1 cellular context compared by ENCODE assay signal in the genomic region with DNA sequence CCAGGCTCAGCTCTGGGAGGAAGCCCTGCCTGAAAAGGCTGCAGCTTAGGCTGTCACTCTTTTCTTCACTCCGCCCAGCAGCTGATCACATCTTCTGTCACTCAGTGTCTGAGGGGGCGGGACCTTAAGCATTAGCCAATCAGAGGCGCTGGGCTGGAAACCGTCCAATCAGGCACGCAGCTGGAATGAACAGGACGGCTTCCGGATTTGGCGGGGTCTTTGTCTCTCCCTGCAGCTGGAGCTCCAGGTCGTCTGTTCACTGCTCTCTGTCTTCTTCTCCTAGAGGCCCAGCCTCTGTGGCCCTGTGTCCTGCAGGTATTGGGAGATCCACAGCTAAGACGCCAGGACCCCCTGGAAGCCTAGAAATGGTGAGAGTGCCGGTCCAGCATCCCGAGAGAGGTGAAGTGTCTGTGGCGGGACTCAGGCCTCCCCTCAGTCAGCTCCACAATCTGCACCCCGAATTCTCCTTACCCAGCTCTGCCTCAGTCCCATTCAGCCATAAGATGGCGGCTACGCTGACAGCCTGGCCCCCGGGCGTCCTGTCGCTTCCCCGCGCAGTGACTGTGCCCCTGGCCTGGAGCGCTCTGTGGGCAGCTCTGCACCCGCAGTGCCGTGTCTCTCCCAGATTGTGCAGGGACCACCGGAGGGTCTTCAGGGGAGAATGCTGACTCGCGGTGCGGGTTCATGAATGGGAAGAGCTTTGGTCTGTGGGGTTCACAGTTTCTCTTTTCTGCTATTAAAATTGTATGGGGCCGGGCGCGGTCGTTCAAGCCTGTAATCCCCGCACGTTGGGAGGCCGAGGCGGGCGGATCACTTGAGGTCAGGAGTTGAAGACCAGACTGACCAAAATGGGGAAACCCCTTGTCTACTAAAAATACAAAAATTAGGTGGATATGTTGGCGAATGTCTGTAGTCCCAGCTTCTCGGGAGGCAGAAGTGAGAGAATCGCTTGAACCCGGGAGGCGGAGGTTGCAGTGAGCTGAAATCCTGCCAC.
TF ChIP-seq lines count a peak whose summit lies in the region.

Gene ZNF66, plus strand, starts transcription at position 222 of the 994 bp plus-strand sequence. Its CDS starts 144 bp downstream, at position 366.

TF ChIP-seq in SK-N-SH, 30 proteins besides CTCF, POLR2A, EP300 and RAD21 (continued from another document):
- TF ChIP-seq, protein P1, sequence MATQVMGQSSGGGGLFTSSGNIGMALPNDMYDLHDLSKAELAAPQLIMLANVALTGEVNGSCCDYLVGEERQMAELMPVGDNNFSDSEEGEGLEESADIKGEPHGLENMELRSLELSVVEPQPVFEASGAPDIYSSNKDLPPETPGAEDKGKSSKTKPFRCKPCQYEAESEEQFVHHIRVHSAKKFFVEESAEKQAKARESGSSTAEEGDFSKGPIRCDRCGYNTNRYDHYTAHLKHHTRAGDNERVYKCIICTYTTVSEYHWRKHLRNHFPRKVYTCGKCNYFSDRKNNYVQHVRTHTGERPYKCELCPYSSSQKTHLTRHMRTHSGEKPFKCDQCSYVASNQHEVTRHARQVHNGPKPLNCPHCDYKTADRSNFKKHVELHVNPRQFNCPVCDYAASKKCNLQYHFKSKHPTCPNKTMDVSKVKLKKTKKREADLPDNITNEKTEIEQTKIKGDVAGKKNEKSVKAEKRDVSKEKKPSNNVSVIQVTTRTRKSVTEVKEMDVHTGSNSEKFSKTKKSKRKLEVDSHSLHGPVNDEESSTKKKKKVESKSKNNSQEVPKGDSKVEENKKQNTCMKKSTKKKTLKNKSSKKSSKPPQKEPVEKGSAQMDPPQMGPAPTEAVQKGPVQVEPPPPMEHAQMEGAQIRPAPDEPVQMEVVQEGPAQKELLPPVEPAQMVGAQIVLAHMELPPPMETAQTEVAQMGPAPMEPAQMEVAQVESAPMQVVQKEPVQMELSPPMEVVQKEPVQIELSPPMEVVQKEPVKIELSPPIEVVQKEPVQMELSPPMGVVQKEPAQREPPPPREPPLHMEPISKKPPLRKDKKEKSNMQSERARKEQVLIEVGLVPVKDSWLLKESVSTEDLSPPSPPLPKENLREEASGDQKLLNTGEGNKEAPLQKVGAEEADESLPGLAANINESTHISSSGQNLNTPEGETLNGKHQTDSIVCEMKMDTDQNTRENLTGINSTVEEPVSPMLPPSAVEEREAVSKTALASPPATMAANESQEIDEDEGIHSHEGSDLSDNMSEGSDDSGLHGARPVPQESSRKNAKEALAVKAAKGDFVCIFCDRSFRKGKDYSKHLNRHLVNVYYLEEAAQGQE (IDR thresholded peaks at IDR 0.05; ENCODE audit: low read depth, low read length): no peak
- TF ChIP-seq YY1 (IDR thresholded peaks at IDR 0.05; ENCODE audit: low read depth) (peak; percentile 43; the same call in 1 of the 2 replicates), MEF2A (IDR thresholded peaks at IDR 0.05; ENCODE audit: borderline replicate concordance, low read depth) (no peak), NFIC (IDR thresholded peaks at IDR 0.05; ENCODE audit: borderline replicate concordance) (no peak), MXI1 (IDR thresholded peaks at IDR 0.05; ENCODE audit: low read depth, low read length) (peak; percentile 91), JUND (IDR thresholded peaks at IDR 0.05) (no peak), USF1 (IDR thresholded peaks at IDR 0.05; ENCODE audit: borderline replicate concordance, low read depth) (no peak), TCF12 (IDR thresholded peaks at IDR 0.05) (no peak), RXRA (IDR thresholded peaks at IDR 0.05; ENCODE audit: borderline replicate concordance, low read depth) (no peak), ZBTB33 (IDR thresholded peaks at IDR 0.05; ENCODE audit: borderline replicate concordance, low read depth) (no peak), NRF1 (IDR thresholded peaks at IDR 0.05; ENCODE audit: low read depth, low read length) (no peak), CHD2 (IDR thresholded peaks at IDR 0.05; ENCODE audit: low read length, partially characterized antibody) (no peak), RFX5 (IDR thresholded peaks at IDR 0.05; ENCODE audit: low read length) (peak; percentile 72), FOXJ3 (CRISPR knock-in tag; IDR thresholded peaks at IDR 0.05) (no peak), GABPA (IDR thresholded peaks at IDR 0.05; ENCODE audit: low read depth) (peak; percentile 49), RCOR1 (IDR thresholded peaks at IDR 0.05; ENCODE audit: low read length) (no peak), SIN3A (IDR thresholded peaks at IDR 0.05; ENCODE audit: borderline replicate concordance, low read depth, low read length) (peak; percentile 90; the same call in 1 of the 2 replicates), POLR2AphosphoS5 (IDR thresholded peaks at IDR 0.05; ENCODE audit: low read depth, low read length) (peak; percentile 71), EZH2phosphoT487 (IDR thresholded peaks at IDR 0.05; ENCODE audit: borderline replicate concordance, low read depth) (no peak), TAF1 (IDR thresholded peaks at IDR 0.05; ENCODE audit: borderline replicate concordance, low read depth, low read length) (peak; percentile 51; the same call in 1 of the 2 replicates), ELF1 (IDR thresholded peaks at IDR 0.05) (peak; percentile 76; the same call in 1 of the 2 replicates), TEAD4 (IDR thresholded peaks at IDR 0.05; ENCODE audit: borderline replicate concordance, insufficient read depth) (no peak), SMC3 (IDR thresholded peaks at IDR 0.05; ENCODE audit: low read depth, low read length) (no peak), GATA2 (CRISPR knock-in tag; IDR thresholded peaks at IDR 0.05) (peak; percentile 50), FOXM1 (IDR thresholded peaks at IDR 0.05; ENCODE audit: low read depth) (no peak)
- TF ChIP-seq, protein P2, sequence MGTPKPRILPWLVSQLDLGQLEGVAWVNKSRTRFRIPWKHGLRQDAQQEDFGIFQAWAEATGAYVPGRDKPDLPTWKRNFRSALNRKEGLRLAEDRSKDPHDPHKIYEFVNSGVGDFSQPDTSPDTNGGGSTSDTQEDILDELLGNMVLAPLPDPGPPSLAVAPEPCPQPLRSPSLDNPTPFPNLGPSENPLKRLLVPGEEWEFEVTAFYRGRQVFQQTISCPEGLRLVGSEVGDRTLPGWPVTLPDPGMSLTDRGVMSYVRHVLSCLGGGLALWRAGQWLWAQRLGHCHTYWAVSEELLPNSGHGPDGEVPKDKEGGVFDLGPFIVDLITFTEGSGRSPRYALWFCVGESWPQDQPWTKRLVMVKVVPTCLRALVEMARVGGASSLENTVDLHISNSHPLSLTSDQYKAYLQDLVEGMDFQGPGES (IDR thresholded peaks at IDR 0.05; ENCODE audit: low read depth, low read length): peak; percentile 83
- TF ChIP-seq, protein P3, sequence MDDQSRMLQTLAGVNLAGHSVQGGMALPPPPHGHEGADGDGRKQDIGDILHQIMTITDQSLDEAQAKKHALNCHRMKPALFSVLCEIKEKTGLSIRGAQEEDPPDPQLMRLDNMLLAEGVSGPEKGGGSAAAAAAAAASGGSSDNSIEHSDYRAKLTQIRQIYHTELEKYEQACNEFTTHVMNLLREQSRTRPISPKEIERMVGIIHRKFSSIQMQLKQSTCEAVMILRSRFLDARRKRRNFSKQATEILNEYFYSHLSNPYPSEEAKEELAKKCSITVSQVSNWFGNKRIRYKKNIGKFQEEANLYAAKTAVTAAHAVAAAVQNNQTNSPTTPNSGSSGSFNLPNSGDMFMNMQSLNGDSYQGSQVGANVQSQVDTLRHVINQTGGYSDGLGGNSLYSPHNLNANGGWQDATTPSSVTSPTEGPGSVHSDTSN (IDR thresholded peaks at IDR 0.05): peak; percentile 99
- TF ChIP-seq, protein P4, sequence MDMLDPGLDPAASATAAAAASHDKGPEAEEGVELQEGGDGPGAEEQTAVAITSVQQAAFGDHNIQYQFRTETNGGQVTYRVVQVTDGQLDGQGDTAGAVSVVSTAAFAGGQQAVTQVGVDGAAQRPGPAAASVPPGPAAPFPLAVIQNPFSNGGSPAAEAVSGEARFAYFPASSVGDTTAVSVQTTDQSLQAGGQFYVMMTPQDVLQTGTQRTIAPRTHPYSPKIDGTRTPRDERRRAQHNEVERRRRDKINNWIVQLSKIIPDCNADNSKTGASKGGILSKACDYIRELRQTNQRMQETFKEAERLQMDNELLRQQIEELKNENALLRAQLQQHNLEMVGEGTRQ (IDR thresholded peaks at IDR 0.05; ENCODE audit: borderline replicate concordance, low read depth, low read length): no peak
